Comparison of ENCODE assay signal across 8 cellular contexts in genomic region chr11:22875869-22876473, GRCh38. TPM values are rescaled to one million over a fixed set of nuclear protein-coding genes. Genes with fewer than 3 reads are reported as not detected.
DNase-seq lines count a peak whose midpoint lies in the region; ATAC-seq and TF ChIP-seq lines count a peak whose summit lies in the region.

No MANE protein-coding gene starts in this region.

- H3K4me1 ChIP-seq in PC-3 (ENCODE audit: insufficient read depth, low read length) (no peaks in the 10 kb centered on the region), upper lobe of left lung (no peaks in the 10 kb centered on the region)

- 2% methylated on average over 2 of the region's 2 CpGs for WGBS in upper lobe of left lung, 2 donors

- H3K27ac ChIP-seq in PC-3 (ENCODE audit: low read length) (no peak overlapping the region), upper lobe of left lung (no peak overlapping the region)

- no peak overlapping the region for H2AFZ ChIP-seq in PC-3 (ENCODE audit: low read length)

- DNase-seq in GM04504 (ENCODE audit: low read depth): peak; percentile 67
- DNase-seq in H7: peak; percentile 40
- peak; percentile 82 for DNase-seq in LHCN-M2 (ENCODE audit: low read depth)
- peak; percentile 89 for DNase-seq in PC-3
- peak; percentile 14 for DNase-seq in activated T-cell treated with anti-CD3 and anti-CD28 coated beads for 48 hours (ENCODE audit: low read depth)
- DNase-seq in fibroblast of mammary gland (ENCODE audit: low read depth): peak; percentile 82
- peak in 30 of 56 donors; percentile 0 to 74 (median 20) for DNase-seq in nucleus accumbens (lab: John Stamatoyannopoulos, UW)
- DNase-seq in upper lobe of left lung: peak in 1 of 2 donors; percentile 36

- TF ChIP-seq EP300 in upper lobe of left lung (IDR thresholded peaks at IDR 0.05): no peak

- TF ChIP-seq CTCF in PC-3 (conservative IDR thresholded peaks at IDR 0.05; ENCODE audit: low read depth, low read length) (peak; percentile 87), fibroblast of mammary gland (conservative IDR thresholded peaks at IDR 0.05; ENCODE audit: control insufficient read depth, insufficient read depth, low read depth, low read length) (peak; percentile 79), upper lobe of left lung (IDR thresholded peaks at IDR 0.05) (peak; percentile 56 to 73 (median 64))

- no peak overlapping the region for H3K9ac ChIP-seq in PC-3 (ENCODE audit: low read length)

- no peak for TF ChIP-seq POLR2A in upper lobe of left lung (IDR thresholded peaks at IDR 0.05)

- H3K79me2 ChIP-seq in PC-3 (ENCODE audit: low read length): no peaks in the 10 kb centered on the region

- H3K36me3 ChIP-seq in H7 (replicated peaks; ENCODE audit: control insufficient read depth, insufficient read depth, low read length): no peaks in the 10 kb centered on the region
- H3K36me3 ChIP-seq in PC-3 (ENCODE audit: low read depth, low read length): no peaks in the 10 kb centered on the region; the same call in 1 of the 2 replicates
- H3K36me3 ChIP-seq in upper lobe of left lung: no peaks in the 10 kb centered on the region

- no peaks in the 10 kb centered on the region for H3K27me3 ChIP-seq in H7 (ENCODE audit: control insufficient read depth, insufficient read depth, low read length)
- H3K27me3 ChIP-seq in PC-3 (ENCODE audit: low read length): no peaks in the 10 kb centered on the region
- no peaks in the 10 kb centered on the region for H3K27me3 ChIP-seq in upper lobe of left lung

- H3K9me3 ChIP-seq in PC-3 (ENCODE audit: low read length): no peaks in the 10 kb centered on the region
- H3K9me3 ChIP-seq in upper lobe of left lung: no peaks in the 10 kb centered on the region

- no peaks in the 10 kb centered on the region for H3F3A ChIP-seq in PC-3 (ENCODE audit: low read length, unreplicated experiment)

- H3K4me2 ChIP-seq in PC-3 (ENCODE audit: low read length): no peak overlapping the region

- POLR2A ChIA-PET in PC-3 (lab: Charles Lee; ENCODE audit: unreplicated experiment): no interaction called here

- H3K4me3 ChIP-seq in H7 (ENCODE audit: insufficient read depth, low read depth, low read length) (no peak overlapping the region), PC-3 (ENCODE audit: low read length) (no peak overlapping the region), fibroblast of mammary gland (ENCODE audit: control insufficient read depth, low read depth, low read length) (no peak overlapping the region), upper lobe of left lung (no peak overlapping the region)

- H3K9me2 ChIP-seq in PC-3 (replicated peaks; ENCODE audit: low read length): no peaks in the 10 kb centered on the region

- no TSS peak for BruUV-seq in PC-3 (replicated peaks; lab: Mats Ljungman, UMichigan)

- CTCF ChIA-PET in PC-3 (lab: Charles Lee): interaction anchor here (0.5 to 0.6 kb wide), 5 partner anchors 23 to 976 kb away, joined by 3 to 5 read pairs (median 3); no protein-coding TSS in a partner anchor

- intact Hi-C loops in PC-3 (cut with micrococcal nuclease): loop anchor here (1.0 to 10.0 kb wide), 7 partner anchors 45 to 1621 kb away; partner anchors contain the start of gene LUZP2

- H4K20me1 ChIP-seq in PC-3 (ENCODE audit: low read length): no peaks in the 10 kb centered on the region

- ATAC-seq in PC-3 (peak; percentile 76), upper lobe of left lung (ENCODE audit: low FRiP score in 2 of 2) (peak; percentile 53 to 85)

RNA-seq across cellular contexts. Expression of gene CCDC179, which starts 15.7 kb away (rescaled TPM):
- total RNA-seq in H7 (2014; rRNA removed; shearing (Covaris generic)): not detected in 2 replicates
- total RNA-seq in LHCN-M2 (2014; rRNA removed) (not detected in 2 replicates), PC-3 (2014; rRNA removed) (not detected in 2 replicates), upper lobe of left lung (not detected)
- not detected for polyA plus RNA-seq in LHCN-M2 (2012)

RNA-seq across cellular contexts. Expression of gene SVIP, which starts 46.4 kb away (rescaled TPM):
- total RNA-seq in H7 (2014; rRNA removed; shearing (Covaris generic)): 1.8 and 3.4 TPM in 2 replicates
- total RNA-seq in LHCN-M2 (2014; rRNA removed) (10.2 and 10.6 TPM in 2 replicates), PC-3 (2014; rRNA removed) (7.4 and 9.5 TPM in 2 replicates), upper lobe of left lung (10 to 100 TPM in 5 of 6 donors, 1 to 10 TPM in 1; 6.8 to 24.9 (median 15.9) TPM)
- 14.4 TPM for polyA plus RNA-seq in LHCN-M2 (2012)
